6 cellular contexts compared by ENCODE assay signal in the genomic region with DNA sequence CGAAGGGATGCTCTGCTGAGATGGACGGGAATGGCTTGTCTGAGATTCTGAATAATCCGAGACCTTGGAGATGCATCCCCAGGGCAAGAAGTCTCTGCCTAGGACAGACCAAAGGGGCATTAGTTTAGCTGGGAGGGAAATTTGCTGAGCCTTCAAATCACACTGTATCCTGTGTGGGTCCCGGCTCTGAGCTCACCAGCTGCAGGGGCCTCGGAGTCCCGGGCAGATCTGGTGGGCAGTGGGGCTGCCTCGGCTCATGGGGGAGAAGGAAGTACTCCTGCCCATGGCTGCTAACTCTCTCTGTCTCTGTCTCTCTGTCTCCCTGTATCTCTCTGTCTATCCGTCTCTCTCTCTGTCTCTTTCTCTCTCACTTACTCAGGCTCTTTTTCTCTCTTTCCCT.
"Had no signal": no experiment of that assay in that cellular context is flagged by ENCODE, and none has a peak within 500 bp of the region (broad histone marks: within the 10 kb centered on the region; RNA-seq: fewer than 3 reads in every experiment).

No MANE protein-coding gene starts in this region.

- H3K4me3 ChIP-seq: GM23338 had no signal

- H3K4me2 ChIP-seq: GM23338 had no signal

- H2AFZ ChIP-seq: GM23338 had no signal

- H3K27ac ChIP-seq: HL-60 had no signal

- DNase-seq: H9, HCEC 1CT, HFFc6, KBM-7 had no signal
